Comparison of ENCODE assay signal across 9 cellular contexts in the genomic region with DNA sequence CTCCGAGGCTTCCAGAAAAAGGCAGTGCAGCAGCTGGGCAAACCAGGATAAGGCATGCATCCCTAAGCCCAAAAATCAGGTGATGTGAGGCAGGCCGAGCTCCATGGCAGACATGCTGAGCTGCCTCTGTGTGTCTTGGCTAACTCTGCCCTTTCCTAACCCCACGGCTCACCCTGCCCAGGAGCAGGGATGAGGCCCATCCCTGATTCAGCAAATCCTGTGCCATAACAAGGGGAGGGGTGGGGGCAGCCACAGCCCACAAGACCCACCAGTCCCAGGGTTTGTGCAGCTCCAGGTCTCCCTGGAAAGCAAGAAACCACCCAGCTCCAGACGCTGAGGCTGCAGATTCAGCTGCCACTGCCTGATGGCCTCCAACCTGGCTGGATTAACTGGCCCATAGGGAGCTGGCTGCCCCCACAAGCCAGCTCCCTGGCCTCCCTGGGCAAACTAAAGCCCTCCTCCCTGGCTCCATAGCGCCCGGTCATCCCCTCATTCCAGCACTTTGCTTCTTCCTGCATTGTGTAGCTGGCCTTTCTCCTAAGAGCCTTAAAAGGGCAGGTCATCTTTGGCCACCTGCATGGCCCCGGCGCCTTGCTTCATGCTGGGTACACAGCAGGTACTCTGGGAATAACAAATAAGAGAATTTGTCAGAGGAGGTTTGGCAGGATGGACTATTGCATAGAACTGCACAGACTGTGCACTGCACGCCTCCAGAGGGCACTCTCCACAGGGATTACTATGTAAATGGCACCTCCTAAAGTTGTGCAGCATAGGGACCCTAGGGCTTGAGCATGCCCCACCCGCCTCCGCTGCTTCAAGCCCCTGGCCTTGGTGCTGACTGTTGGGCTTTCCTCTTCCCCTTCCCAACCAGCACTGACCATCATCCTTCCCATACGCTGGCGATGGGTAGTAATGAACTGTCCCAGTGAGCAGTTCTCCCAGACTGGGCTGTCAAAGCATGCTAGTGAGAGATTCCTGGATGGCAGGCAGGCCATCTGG. TPM values are rescaled to one million over a fixed set of nuclear protein-coding genes. Genes with fewer than 3 reads are reported as not detected.
DNase-seq lines count a peak whose midpoint lies in the region; TF ChIP-seq lines count a peak whose summit lies in the region.
"Had no signal": no experiment of that assay in that cellular context is flagged by ENCODE, and none has a peak within 500 bp of the region (broad histone marks: within the 10 kb centered on the region; RNA-seq: fewer than 3 reads in every experiment).

No MANE protein-coding gene starts in this region.

- peak; percentile 67 for DNase-seq in A673 (ENCODE audit: low spot score)
- peak; percentile 32 for DNase-seq in RPMI7951 (ENCODE audit: low read depth)
- DNase-seq in foreskin fibroblast: peak in 1 of 2 donors; percentile 44
- DNase-seq in caudate nucleus (lab: John Stamatoyannopoulos, UW): no peak
- no peak for DNase-seq in HT-29 (ENCODE audit: low spot score)
- no peak for DNase-seq in inferior parietal cortex (ENCODE audit: extremely low spot score)
- no peak for DNase-seq in activated T-cell treated with anti-CD3 and anti-CD28 coated beads, Interleukin-2, amount 50 U/mL, for 24 hours

- no TSS peak for BruUV-seq in A673 (replicated peaks; lab: Mats Ljungman, UMichigan)

- CTCF ChIA-PET in A673 (lab: Charles Lee): no interaction called here

- no peaks in the 10 kb centered on the region for H3K9me3 ChIP-seq in A673 (ENCODE audit: low read depth, low read length, poor library complexity, severe bottlenecking)

- TF ChIP-seq CTCF in A673 (conservative IDR thresholded peaks at IDR 0.05; ENCODE audit: low read depth, low read length): peak; percentile 68
- TF ChIP-seq CTCF in GM12874 (IDR thresholded peaks at IDR 0.05; ENCODE audit: insufficient read depth, low read depth, low read length): peak; percentile 50
- TF ChIP-seq CTCF in foreskin fibroblast (IDR thresholded peaks at IDR 0.05; ENCODE audit: low read depth, low read length): peak; percentile 39

- POLR2A ChIA-PET in A673 (lab: Charles Lee; ENCODE audit: low non-redundant PET): no interaction called here

- intact Hi-C loops in A673 (cut with micrococcal nuclease; ENCODE audit: unreplicated experiment): loop anchor here (5.0 kb wide), 2 partner anchors 68 to 243 kb away; no protein-coding TSS in a partner anchor

- peaks cover 9% of the 10 kb centered on the region for H3K4me1 Mint-ChIP-seq in activated T-cell treated with anti-CD3 and anti-CD28 coated beads, Interleukin-2, amount 50 U/mL, for 24 hours (ENCODE audit: low read depth)
- H3K4me1 Mint-ChIP-seq: activated naive CD4-positive, alpha-beta T cell treated with anti-CD3 and anti-CD28 coated beads, Interleukin-2, amount 50 U/mL, for 24 hours had no signal

- H3K27me3 Mint-ChIP-seq in activated T-cell treated with anti-CD3 and anti-CD28 coated beads, Interleukin-2, amount 50 U/mL, for 24 hours: no peaks in the 10 kb centered on the region
- H3K27me3 Mint-ChIP-seq: activated naive CD4-positive, alpha-beta T cell treated with anti-CD3 and anti-CD28 coated beads, Interleukin-2, amount 50 U/mL, for 24 hours had no signal

- no peaks in the 10 kb centered on the region for H3K36me3 ChIP-seq in A673 (ENCODE audit: insufficient read depth, low read length, poor library complexity, severe bottlenecking)

- H3K4me3 Mint-ChIP-seq in activated T-cell treated with anti-CD3 and anti-CD28 coated beads, Interleukin-2, amount 50 U/mL, for 24 hours: no peak overlapping the region
- H3K4me3 Mint-ChIP-seq: activated naive CD4-positive, alpha-beta T cell treated with anti-CD3 and anti-CD28 coated beads, Interleukin-2, amount 50 U/mL, for 24 hours had no signal

- no peak overlapping the region for H3K27ac Mint-ChIP-seq in activated T-cell treated with anti-CD3 and anti-CD28 coated beads, Interleukin-2, amount 50 U/mL, for 24 hours
- H3K27ac Mint-ChIP-seq: activated naive CD4-positive, alpha-beta T cell treated with anti-CD3 and anti-CD28 coated beads, Interleukin-2, amount 50 U/mL, for 24 hours had no signal

- H3K27ac ChIP-seq in A673 (ENCODE audit: low read depth, low read length, poor library complexity, severe bottlenecking) (no peak overlapping the region), caudate nucleus (ENCODE audit: low read depth, low read length) (no peak overlapping the region)

- H3K9me3 Mint-ChIP-seq in activated T-cell treated with anti-CD3 and anti-CD28 coated beads, Interleukin-2, amount 50 U/mL, for 24 hours: no peaks in the 10 kb centered on the region
- H3K9me3 Mint-ChIP-seq: activated naive CD4-positive, alpha-beta T cell treated with anti-CD3 and anti-CD28 coated beads, Interleukin-2, amount 50 U/mL, for 24 hours had no signal

- no peak overlapping the region for H3K4me3 ChIP-seq in A673 (ENCODE audit: low read depth, low read length, poor library complexity, severe bottlenecking)
- H3K4me3 ChIP-seq in foreskin fibroblast (ENCODE audit: low read depth in 1 of 2, low read length in 2 of 2): no peak overlapping the region

- no peaks in the 10 kb centered on the region for H3K36me3 Mint-ChIP-seq in activated T-cell treated with anti-CD3 and anti-CD28 coated beads, Interleukin-2, amount 50 U/mL, for 24 hours (ENCODE audit: low read depth)
- H3K36me3 Mint-ChIP-seq: activated naive CD4-positive, alpha-beta T cell treated with anti-CD3 and anti-CD28 coated beads, Interleukin-2, amount 50 U/mL, for 24 hours had no signal

- no peaks in the 10 kb centered on the region for H3K27me3 ChIP-seq in A673 (replicated peaks; ENCODE audit: insufficient read depth, low read depth, low read length, poor library complexity)

- H3K4me1 ChIP-seq in A673 (ENCODE audit: insufficient read depth, low read length, poor library complexity, severe bottlenecking): peaks cover 32% of the 10 kb centered on the region

RNA-seq across cellular contexts. Expression of a gene that starts 10.7 kb away (rescaled TPM):
- 19.3 and 20.3 TPM in 2 replicates for total RNA-seq in A673 (2021)
- 27.3 and 32.2 TPM in 2 replicates for total RNA-seq in RPMI7951 (2014; rRNA removed; shearing (Covaris generic))
- 9.3 and 9.8 TPM in 2 replicates for total RNA-seq in HT-29 (2014; rRNA removed; shearing (Covaris generic))

Comparison
In these comparisons a context has a peak if more than half of its experiments do, and no peak if none do; other contexts are left out.
1. DNase-seq: peak in A673 (single experiment) and RPMI7951 (single experiment); none in caudate nucleus (0 of 61), HT-29 (single experiment), inferior parietal cortex (single experiment) and activated T-cell treated with anti-CD3 and anti-CD28 coated beads, Interleukin-2, amount 50 U/mL, for 24 hours (single experiment).
2. Peak in every context shown above with its lines, with median percentiles within 50 percentile points of each other: CTCF ChIP-seq.